33 cellular contexts compared by ENCODE assay signal in genomic region chr20:7689151-7689550, GRCh38.
"Had no signal": no experiment of that assay in that cellular context is flagged by ENCODE, and none has a peak within 500 bp of the region (broad histone marks: within the 10 kb centered on the region; RNA-seq: fewer than 3 reads in every experiment).

No MANE protein-coding gene starts in this region.

- H3K9ac ChIP-seq: KMS-11 had no signal

- DNase-seq: Karpas-422, Kasumi-1, KG1, MG63, MM.1S, NCI-H1048, NCI-H1092, NCI-H1092 treated with DMSO at 0.1 percent for 48 hours, NCI-H1105, NCI-H1105 treated with DMSO at 0.1 percent for 48 hours, NCI-H1417, NCI-H1417 treated with DMSO at 0.1 percent for 48 hours, NCI-H1436, NCI-H1436 treated with DMSO at 0.1 percent for 48 hours, NCI-H146, NCI-H1694, NCI-H1694 treated with DMSO at 0.1 percent for 48 hours, NCI-H187, NCI-H187 treated with DMSO at 0.1 percent for 48 hours, NCI-H1930, NCI-H2029, NCI-H2029 treated with DMSO at 0.1 percent for 48 hours, NCI-H2081, NCI-H2081 treated with DMSO at 0.1 percent for 48 hours, NCI-H2107, NCI-H2171, NCI-H2171 treated with DMSO at 0.1 percent for 48 hours, NCI-H2227 treated with DMSO at 0.1 percent for 48 hours, NCI-H226, NCI-H345, NCI-H446, NCI-H446 treated with DMSO at 0.1 percent for 48 hours had no signal

- H3K4me3 ChIP-seq: MG63 had no signal

- H3K4me2 ChIP-seq: KMS-11 had no signal

- H3K36me3 ChIP-seq: MG63 had no signal

- H3K27me3 ChIP-seq: MG63 had no signal

- H3K27ac ChIP-seq: KMS-11 had no signal
